Comparison of ENCODE assay signal across 8 cellular contexts in genomic region chrX:30653415-30654131, GRCh38. TPM values are rescaled to one million over a fixed set of nuclear protein-coding genes. Genes with fewer than 3 reads are reported as not detected.
DNase-seq lines count a peak whose midpoint lies in the region; ATAC-seq and TF ChIP-seq lines count a peak whose summit lies in the region.

GK (plus strand) TSS chrX:30653423; CDS start chrX:30653538, 115 bp downstream.

- H2BK120ac ChIP-seq in mesendoderm (ENCODE audit: low read depth, low read length), result no peak within 1 kb of the TSS

- H3K4me1 ChIP-seq in duodenal mucosa (ENCODE audit: control insufficient read depth in 1 of 2, insufficient read depth in 2 of 2, low read length in 2 of 2) (peaks cover 0 to 5% of the 10 kb centered on the region in 2 donors), mesendoderm (ENCODE audit: control insufficient read depth, low read depth, low read length) (no peaks in the 10 kb centered on the region), tibial artery (peaks cover 0 to 7% (median 0%) of the 10 kb centered on the region in 4 donors)

- no peaks in the 10 kb centered on the region for H3K36me3 ChIP-seq in duodenal mucosa (ENCODE audit: control insufficient read depth in 1 of 2, insufficient read depth in 2 of 2, low read length in 2 of 2)
- no peaks in the 10 kb centered on the region for H3K36me3 ChIP-seq in mesendoderm (ENCODE audit: control insufficient read depth, insufficient read depth, low read length)
- no peaks in the 10 kb centered on the region for H3K36me3 ChIP-seq in tibial artery

- no peak within 1 kb of the TSS for H2BK5ac ChIP-seq in mesendoderm (ENCODE audit: low read length)

- H3K27ac Mint-ChIP-seq in T-cell, result peak within 1 kb of the TSS; percentile 85 to 90

- peaks cover 5 to 45% (median 36%) of the 10 kb centered on the region in 3 donors for H3K4me1 Mint-ChIP-seq in T-cell

- H3K79me2 ChIP-seq in mesendoderm (ENCODE audit: control insufficient read depth, insufficient read depth, low read length), result no peaks in the 10 kb centered on the region

- H3K27me3 ChIP-seq in duodenal mucosa (ENCODE audit: control insufficient read depth in 1 of 2, insufficient read depth in 2 of 2, low read length in 2 of 2) (no peaks in the 10 kb centered on the region), mesendoderm (ENCODE audit: insufficient read depth, low read length, poor library complexity) (no peaks in the 10 kb centered on the region), tibial artery (no peaks in the 10 kb centered on the region)

- ATAC-seq in GM18517 (IDR thresholded peaks at IDR 0.05; ENCODE audit: unreplicated experiment) (peak; percentile 4), HG03066 (IDR thresholded peaks at IDR 0.05; ENCODE audit: low read depth, unreplicated experiment) (peak; percentile 4), T-cell (replicated peaks in 1 of 4) (peak in 2 of 4 experiments; percentile 2 to 17)

- H3K4me3 Mint-ChIP-seq in T-cell, result peak within 1 kb of the TSS; percentile 85 to 88 (median 86)

- H3K27ac ChIP-seq in duodenal mucosa (ENCODE audit: low read depth, low read length), result peak within 1 kb of the TSS; percentile 89
- no peak within 1 kb of the TSS for H3K27ac ChIP-seq in mesendoderm (ENCODE audit: low read depth, low read length)
- peak within 1 kb of the TSS; percentile 73 to 78 for H3K27ac ChIP-seq in tibial artery

- H4K8ac ChIP-seq in mesendoderm (ENCODE audit: low read depth, low read length), result no peak within 1 kb of the TSS

- no peaks in the 10 kb centered on the region for H3K36me3 Mint-ChIP-seq in T-cell

- no CpG with 5 or more reads among the region's 53 CpGs for WGBS in mesendoderm (ENCODE audit: extremely low coverage, insufficient coverage, low lambda C conversion rate)

- no peak within 1 kb of the TSS for H3K23ac ChIP-seq in mesendoderm (ENCODE audit: low read length)

- H3K9me3 Mint-ChIP-seq in T-cell, result no peaks in the 10 kb centered on the region

- H3K4me3 ChIP-seq in AG04449 (ENCODE audit: low read depth, low read length), result peak within 1 kb of the TSS; percentile 72
- peak within 1 kb of the TSS; percentile 85 to 86 for H3K4me3 ChIP-seq in duodenal mucosa (ENCODE audit: low read depth in 1 of 2, low read length in 2 of 2)
- H3K4me3 ChIP-seq in mesendoderm (ENCODE audit: low read length), result peak within 1 kb of the TSS; percentile 43
- H3K4me3 ChIP-seq in tibial artery, result peak within 1 kb of the TSS; percentile 64 to 75

- intact Hi-C loops in tibial artery (cut with DNase I; ENCODE audit: low total_unique reads), result no loop called here

- CTCF ChIA-PET in AG04449 (lab: Yijun Ruan, JAX) (no interaction called here), T-cell (lab: Charles Lee) (no interaction called here)

- DNase-seq in AG04449 (ENCODE audit: low read depth, low spot score) (no peak), T-cell (peak in 19 of 34 experiments; percentile 0 to 24 (median 5)), mesendoderm (no peak), tibial artery (peak in 1 of 2 donors; percentile 58), epidermal melanocyte (ENCODE audit: insufficient read length, low spot score) (no peak)

- POLR2A ChIA-PET in AG04449 (lab: Yijun Ruan, JAX), result no interaction called here
- POLR2A ChIA-PET in T-cell (lab: Charles Lee), result interaction anchor here in 1 of 2 donors (0.6 kb wide), 1 partner anchor 11 kb away, joined by 6 read pairs; no protein-coding TSS in a partner anchor

- H3K9me3 ChIP-seq in duodenal mucosa (ENCODE audit: control insufficient read depth in 1 of 2, low read length in 2 of 2) (no peaks in the 10 kb centered on the region), tibial artery (no peaks in the 10 kb centered on the region)

- H2AK5ac ChIP-seq in mesendoderm (ENCODE audit: low read length), result no peak within 1 kb of the TSS

- H3K4me2 ChIP-seq in mesendoderm (ENCODE audit: low read length), result peak within 1 kb of the TSS; percentile 48

- H3K4ac ChIP-seq in mesendoderm (ENCODE audit: low read depth, low read length), result no peak within 1 kb of the TSS

- H4K5ac ChIP-seq in mesendoderm (ENCODE audit: low read length), result no peak within 1 kb of the TSS

- H3K27me3 Mint-ChIP-seq in T-cell, result no peaks in the 10 kb centered on the region

- H3K56ac ChIP-seq in mesendoderm (ENCODE audit: low read length), result peak within 1 kb of the TSS; percentile 89

- H3K18ac ChIP-seq in mesendoderm (ENCODE audit: low read length), result no peak within 1 kb of the TSS

- no peak within 1 kb of the TSS for H2BK15ac ChIP-seq in mesendoderm (replicated peaks; ENCODE audit: low read depth)

- TF ChIP-seq CTCF in AG04449 (IDR thresholded peaks at IDR 0.05; ENCODE audit: insufficient read depth, low read length, missing control alignments) (no peak), tibial artery (IDR thresholded peaks at IDR 0.05) (no peak)

- H3K9ac ChIP-seq in duodenal mucosa (ENCODE audit: low read depth in 1 of 2, low read length in 2 of 2), result peak within 1 kb of the TSS; percentile 87 to 90
- H3K9ac ChIP-seq in mesendoderm (ENCODE audit: low read length), result peak within 1 kb of the TSS; percentile 73

- H3K79me1 ChIP-seq in mesendoderm (ENCODE audit: low read length), result no peaks in the 10 kb centered on the region

RNA-seq across cellular contexts. Expression of gene GK, which starts in this region (rescaled TPM):
- 1 to 10 TPM; 3.1 to 6.8 (median 5.3) TPM for total RNA-seq in T-cell
- polyA plus RNA-seq in mesendoderm (2013, experiment 1 of 2), result 3.2 TPM
- polyA plus RNA-seq in mesendoderm (2013, experiment 2 of 2), result 3.6 TPM

Comparison
In these comparisons a context has a peak if more than half of its experiments do, and no peak if none do; other contexts are left out.
1. DNase-seq: peak in T-cell (19 of 34); none in AG04449 (single experiment), mesendoderm (single experiment) and epidermal melanocyte (single experiment).
2. Peak in every context shown above with its lines, with median percentiles within 50 percentile points of each other: H3K4me3 ChIP-seq.